ENCODE assay signal across 8 cellular contexts in the genomic region with DNA sequence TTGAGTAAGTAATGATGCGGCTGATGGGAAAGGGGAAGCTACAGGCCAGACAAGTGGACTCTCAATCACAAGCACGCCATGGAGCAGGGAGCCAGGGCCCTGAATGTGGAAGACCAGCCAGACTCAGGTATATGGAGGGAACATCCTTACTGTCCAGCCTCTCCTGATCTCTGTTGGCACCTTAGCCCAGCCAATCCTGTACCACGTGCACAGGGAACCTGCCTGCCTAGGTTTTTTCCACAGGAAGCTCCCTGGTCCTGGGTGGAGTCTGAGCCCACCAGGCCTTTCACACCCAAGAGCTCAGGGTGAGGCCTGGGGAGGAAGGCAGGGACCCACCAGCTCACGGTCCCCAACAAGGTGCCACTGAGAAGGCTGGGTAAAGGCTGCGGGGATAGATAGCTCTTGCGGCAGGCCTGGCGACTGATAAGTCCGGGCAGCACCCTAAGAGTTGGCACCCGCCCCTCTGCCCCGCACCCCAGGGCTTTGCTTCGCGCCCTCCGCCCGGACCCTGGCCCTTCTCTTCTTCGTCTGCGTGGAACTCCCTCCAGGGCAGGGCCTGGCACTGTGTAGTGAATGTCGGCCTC. TPM values are rescaled to one million over a fixed set of nuclear protein-coding genes. Genes with fewer than 3 reads are reported as not detected.
DNase-seq lines count a peak whose midpoint lies in the region; ATAC-seq and TF ChIP-seq lines count a peak whose summit lies in the region.

No MANE protein-coding gene starts in this region.

- peaks cover 9% of the 10 kb centered on the region for H3K4me1 ChIP-seq in RWPE2 (ENCODE audit: insufficient read depth, poor library complexity, severe bottlenecking)

- peak overlapping the region; percentile 97 for H3K27ac Mint-ChIP-seq in T-helper 1 cell treated with Interleukin-12 subunit alpha and Interleukin-12 subunit beta and Interleukin-4 antibody, amounts not matched to agents 30 μg/mL and 1 μg/mL, for 36 hours
- peak overlapping the region; percentile 97 for H3K27ac Mint-ChIP-seq in progenitor cell of endocrine pancreas

- H3K27ac ChIP-seq in RWPE2 (ENCODE audit: poor library complexity, severe bottlenecking): peak overlapping the region; percentile 79

- H3K4me3 ChIP-seq in RWPE2 (ENCODE audit: severe bottlenecking): peak overlapping the region; percentile 73

- no peaks in the 10 kb centered on the region for H3K9me3 Mint-ChIP-seq in T-helper 1 cell treated with Interleukin-12 subunit alpha and Interleukin-12 subunit beta and Interleukin-4 antibody, amounts not matched to agents 30 μg/mL and 1 μg/mL, for 36 hours
- no peaks in the 10 kb centered on the region for H3K9me3 Mint-ChIP-seq in progenitor cell of endocrine pancreas (ENCODE audit: low read depth)

- intact Hi-C loops in sciatic nerve (cut with DNase I): loop anchor here (5.0 kb wide), 1 partner anchor 131 kb away; no protein-coding TSS in a partner anchor

- no peak for TF ChIP-seq CTCF in RWPE2 (IDR thresholded peaks at IDR 0.05; ENCODE audit: poor library complexity, severe bottlenecking)
- TF ChIP-seq CTCF in progenitor cell of endocrine pancreas (IDR thresholded peaks at IDR 0.05; ENCODE audit: unreplicated experiment): no peak

- H3K36me3 Mint-ChIP-seq in T-helper 1 cell treated with Interleukin-12 subunit alpha and Interleukin-12 subunit beta and Interleukin-4 antibody, amounts not matched to agents 30 μg/mL and 1 μg/mL, for 36 hours (ENCODE audit: low read depth): peaks cover 5% of the 10 kb centered on the region
- H3K36me3 Mint-ChIP-seq in progenitor cell of endocrine pancreas (ENCODE audit: insufficient read depth): peaks cover 4% of the 10 kb centered on the region

- no peaks in the 10 kb centered on the region for H3K27me3 ChIP-seq in RWPE2 (ENCODE audit: insufficient read depth, poor library complexity, severe bottlenecking)

- no peak for DNase-seq in T-helper 1 cell
- DNase-seq in RWPE2 (ENCODE audit: low spot score): no peak
- no peak for DNase-seq in progenitor cell of endocrine pancreas (ENCODE audit: low spot score, unreplicated experiment)
- DNase-seq in sciatic nerve (ENCODE audit: low spot score): no peak
- DNase-seq in dedifferentiated amniotic fluid mesenchymal stem cell (ENCODE audit: extremely low spot score): no peak

- no peaks in the 10 kb centered on the region for H3K27me3 Mint-ChIP-seq in T-helper 1 cell treated with Interleukin-12 subunit alpha and Interleukin-12 subunit beta and Interleukin-4 antibody, amounts not matched to agents 30 μg/mL and 1 μg/mL, for 36 hours (ENCODE audit: low read depth)
- no peaks in the 10 kb centered on the region for H3K27me3 Mint-ChIP-seq in progenitor cell of endocrine pancreas

- H3K36me3 ChIP-seq in RWPE2 (ENCODE audit: low read depth): peaks cover 33% of the 10 kb centered on the region

- H3K4me1 Mint-ChIP-seq in T-helper 1 cell treated with Interleukin-12 subunit alpha and Interleukin-12 subunit beta and Interleukin-4 antibody, amounts not matched to agents 30 μg/mL and 1 μg/mL, for 36 hours (ENCODE audit: low read depth): peaks cover 20% of the 10 kb centered on the region
- peaks cover 21% of the 10 kb centered on the region for H3K4me1 Mint-ChIP-seq in progenitor cell of endocrine pancreas (ENCODE audit: low read depth)

- no peak for ATAC-seq in RWPE2 (ENCODE audit: low read depth)
- peak; percentile 1 for ATAC-seq in esophagus mucosa
- no peak for ATAC-seq in sciatic nerve
- ATAC-seq in HG03442 (IDR thresholded peaks at IDR 0.05; ENCODE audit: unreplicated experiment): no peak

- H3K9me3 ChIP-seq in RWPE2 (ENCODE audit: severe bottlenecking): no peaks in the 10 kb centered on the region

- H3K4me3 Mint-ChIP-seq in T-helper 1 cell treated with Interleukin-12 subunit alpha and Interleukin-12 subunit beta and Interleukin-4 antibody, amounts not matched to agents 30 μg/mL and 1 μg/mL, for 36 hours: peak overlapping the region; percentile 93
- H3K4me3 Mint-ChIP-seq in progenitor cell of endocrine pancreas (ENCODE audit: low read depth): peak overlapping the region; percentile 84

RNA-seq across cellular contexts. Expression of a gene that starts 0.9 kb away (rescaled TPM):
- total RNA-seq in esophagus mucosa (103 TPM), progenitor cell of endocrine pancreas (160 and 178 TPM in 2 replicates), sciatic nerve (51.0 TPM)

RNA-seq across cellular contexts. Expression of a gene that starts 16.1 kb away (rescaled TPM):
- total RNA-seq in esophagus mucosa: 7.6 TPM
- total RNA-seq in progenitor cell of endocrine pancreas: 45.2 and 47.5 TPM in 2 replicates
- total RNA-seq in sciatic nerve: 20.6 TPM

RNA-seq across cellular contexts. Expression of a gene that starts 16.1 kb away (rescaled TPM):
- total RNA-seq in esophagus mucosa: 19.4 TPM
- total RNA-seq in progenitor cell of endocrine pancreas: 52.2 and 54.4 TPM in 2 replicates
- total RNA-seq in sciatic nerve: 37.9 TPM

RNA-seq across cellular contexts. Expression of a gene that starts 46.3 kb away (rescaled TPM):
- total RNA-seq in esophagus mucosa (not detected), progenitor cell of endocrine pancreas (0.86 TPM in 1 of 2 replicates, not detected in the other), sciatic nerve (not detected)

RNA-seq across cellular contexts. Expression of a gene that starts 50.5 kb away (rescaled TPM):
- total RNA-seq in esophagus mucosa (22.5 TPM), progenitor cell of endocrine pancreas (31.2 and 34.3 TPM in 2 replicates), sciatic nerve (22.0 TPM)
